In the genomic region with DNA sequence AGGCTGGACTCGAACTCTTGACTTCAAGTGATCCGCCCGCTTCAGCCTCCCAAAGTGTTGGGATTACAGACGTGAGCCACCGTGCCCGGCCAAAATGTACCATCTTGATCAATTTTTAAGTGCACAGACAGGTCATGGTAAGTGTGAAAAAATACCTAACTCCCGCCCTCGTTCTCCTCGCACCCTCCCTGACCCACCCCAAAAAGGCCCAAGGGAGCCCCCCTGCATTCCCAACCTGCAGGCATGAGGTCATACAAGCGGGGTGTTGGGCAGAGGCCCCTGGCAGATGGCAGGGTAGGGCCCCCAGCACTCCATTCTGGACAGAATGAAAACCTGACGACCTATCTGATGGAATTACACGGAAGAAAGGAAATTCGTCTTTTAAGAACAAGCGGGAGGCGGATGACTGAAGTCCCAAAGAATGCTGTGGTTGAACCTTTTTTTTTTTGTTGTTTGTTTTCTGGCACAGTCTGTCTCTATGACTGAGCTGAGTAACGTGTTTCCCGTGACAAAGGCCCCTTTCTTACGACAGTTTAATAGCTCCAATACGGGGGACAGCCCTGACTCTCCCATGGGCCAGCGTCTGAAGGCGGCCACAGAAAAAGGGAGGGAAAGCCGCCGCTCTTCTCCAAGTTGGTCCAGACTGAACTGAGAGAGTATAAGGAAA, we compare ENCODE assay signal across 11 cellular contexts.
DNase-seq lines count a peak whose midpoint lies in the region; ATAC-seq, FAIRE-seq and TF ChIP-seq lines count a peak whose summit lies in the region.
"Had no signal": no experiment of that assay in that cellular context is flagged by ENCODE, and none has a peak within 500 bp of the region (broad histone marks: within the 10 kb centered on the region; RNA-seq: fewer than 3 reads in every experiment).

No MANE protein-coding gene starts in this region.

- H3K4me2 ChIP-seq in A549 = peak overlapping the region; percentile 64
- peak overlapping the region; percentile 25 for H3K4me2 ChIP-seq in mammary epithelial cell (ENCODE audit: insufficient read depth, low read depth, low read length)

- no peak for TF ChIP-seq POLR2A in A549 (IDR thresholded peaks at IDR 0.05; ENCODE audit: low read length)

- H3K36me3 ChIP-seq in mammary epithelial cell (ENCODE audit: insufficient read depth, low read length) (no peaks in the 10 kb centered on the region), HAP-1 (replicated peaks) (no peaks in the 10 kb centered on the region)

- dilution Hi-C loops in mammary epithelial cell (cut with HindIII; ENCODE audit: low sequenced_read_pairs) = no loop called here

- TF ChIP-seq CTCF in A549 (IDR thresholded peaks at IDR 0.05) = no peak
- TF ChIP-seq CTCF in mammary epithelial cell (conservative IDR thresholded peaks at IDR 0.05 in 1 of 2, IDR thresholded peaks at IDR 0.05 in 1 of 2; ENCODE audit: extremely low read depth in 1 of 2, insufficient read depth in 1 of 2, low read depth in 1 of 2, low read length in 2 of 2) = no peak

- CTCF ChIA-PET in A549 (lab: Yijun Ruan, JAX) (interaction anchor here (0.8 to 22.2 kb wide), 9 partner anchors 10 to 516 kb away, joined by 3 to 578 read pairs (median 5); partner anchors contain the start of gene COG1), mammary epithelial cell (lab: Charles Lee; ENCODE audit: low non-redundant PET) (interaction anchor here (0.6 kb wide), 1 partner anchor 55 kb away, joined by 4 read pairs; no protein-coding TSS in a partner anchor)

- POLR2A ChIA-PET in A549 (lab: Yijun Ruan, JAX) = interaction anchor here (0.7 to 4.0 kb wide), 7 partner anchors 9 to 159 kb away, joined by 3 to 28 read pairs (median 5); no protein-coding TSS in a partner anchor

- H3K9me3 ChIP-seq in A549 (peaks cover 12% of the 10 kb centered on the region), mammary epithelial cell (replicated peaks; ENCODE audit: insufficient read depth, low read length) (peaks cover 11% of the 10 kb centered on the region), HAP-1 (no peaks in the 10 kb centered on the region)

- H3K27me3 ChIP-seq in mammary epithelial cell (ENCODE audit: insufficient read depth, low read length) (no peaks in the 10 kb centered on the region), HAP-1 (ENCODE audit: low read depth) (no peaks in the 10 kb centered on the region)

- FAIRE-seq in A549 (lab: Jason Lieb, UNC) = peak; percentile 98

- peak; percentile 52 to 70; a peak in 4 of 5 replicates for TF ChIP-seq RAD21 in A549 (conservative IDR thresholded peaks at IDR 0.05 in 1 of 2, IDR thresholded peaks at IDR 0.05 in 1 of 2)

- H3K4me1 ChIP-seq in A549 (peaks cover 41% of the 10 kb centered on the region), mammary epithelial cell (ENCODE audit: insufficient read depth, low read length) (peaks cover 25% of the 10 kb centered on the region), HAP-1 (no peaks in the 10 kb centered on the region)

- peak; percentile 97 to 98 for TF ChIP-seq EP300 in A549 (IDR thresholded peaks at IDR 0.05)

- BruUV-seq in mammary epithelial cell (replicated peaks; lab: Mats Ljungman, UMichigan) = no TSS peak

- no peak overlapping the region for H3K4me3 ChIP-seq in A549
- H3K4me3 ChIP-seq in mammary epithelial cell (replicated peaks in 1 of 3; ENCODE audit: insufficient read depth in 1 of 3, low read depth in 2 of 3, low read length in 3 of 3) = no peak overlapping the region
- H3K4me3 ChIP-seq in HAP-1 = no peak overlapping the region

- in situ Hi-C loops in mammary epithelial cell (cut with MboI; ENCODE audit: low sequenced_read_pairs in 2 of 2) (loop anchor here in 1 of 2 donors (10.0 kb wide), 1 partner anchor 131 kb away; no protein-coding TSS in a partner anchor), HAP-1 (cut with MboI; ENCODE audit: low sequenced_read_pairs) (no loop called here)

- intact Hi-C loops in mammary epithelial cell (cut with micrococcal nuclease) = loop anchor here (1.0 to 5.0 kb wide), 3 partner anchors 55 to 127 kb away; no protein-coding TSS in a partner anchor

- H3K9ac ChIP-seq in mammary epithelial cell (ENCODE audit: insufficient read depth, low read length) = peak overlapping the region; percentile 45

- H4K20me1 ChIP-seq in mammary epithelial cell (ENCODE audit: insufficient read depth, low read length) = no peaks in the 10 kb centered on the region

- peak; percentile 86 to 89 for ATAC-seq in A549
- ATAC-seq: activated CD4-positive, CD25-positive, alpha-beta regulatory T cell treated with anti-CD3 and anti-CD28 coated beads, Interleukin-2, amount 50 U/mL, for 24 hours had no signal

- H3K27ac ChIP-seq in A549 (peak overlapping the region; percentile 84 to 85), mammary epithelial cell (ENCODE audit: insufficient read depth, low read depth, low read length) (peak overlapping the region; percentile 87)
- H3K27ac ChIP-seq: C4-2B had no signal

- 26% methylated on average over 23 of the region's 23 CpGs for WGBS in A549 (ENCODE audit: missing lambda C conversion rate)
- WGBS in mammary epithelial cell (ENCODE audit: low coverage, missing lambda C conversion rate) = 15% methylated on average over 19 of the region's 23 CpGs

- DNase-seq in A549 (ENCODE audit: low read depth in 1 of 2, low spot score in 1 of 2) = peak; percentile 93 to 97
- peak; percentile 90 for DNase-seq in HT-29 (ENCODE audit: low spot score)
- DNase-seq in mammary epithelial cell = peak; percentile 96
- DNase-seq in lung microvascular endothelial cell (ENCODE audit: low read depth in 2 of 2) = peak; percentile 27 to 93
- no peak for DNase-seq in T-helper 2 cell
- no peak for DNase-seq in NCI-H146 (lab: John Stamatoyannopoulos, UW)
- no peak for DNase-seq in NCI-H1105 (lab: John Stamatoyannopoulos, UW)
- no peak for DNase-seq in HAP-1 (ENCODE audit: low spot score in 2 of 2)
- DNase-seq: cerebellar nuclear complex had no signal

- no peaks in the 10 kb centered on the region for H3K79me2 ChIP-seq in mammary epithelial cell (ENCODE audit: insufficient read depth, low read length)

- peak overlapping the region; percentile 36 for H2AFZ ChIP-seq in mammary epithelial cell (ENCODE audit: low read depth, low read length)

TF ChIP-seq in A549, 52 proteins besides CTCF, POLR2A, EP300 and RAD21 (continues in another document):
- TF ChIP-seq TP53 (CRISPR knock-in tag; IDR thresholded peaks at IDR 0.05) (no peak), FOXS1 (CRISPR knock-in tag; IDR thresholded peaks at IDR 0.05) (no peak), CEBPB (IDR thresholded peaks at IDR 0.05) (peak; percentile 38 to 86), KDM1A (IDR thresholded peaks at IDR 0.05; ENCODE audit: low read depth) (no peak), BCL3 (IDR thresholded peaks at IDR 0.05) (peak; percentile 91), JUN (IDR thresholded peaks at IDR 0.05) (peak; percentile 94 to 98), HOXA7 (CRISPR knock-in tag; IDR thresholded peaks at IDR 0.05) (peak; percentile 60; the same call in 1 of the 2 replicates), MAFK (IDR thresholded peaks at IDR 0.05; ENCODE audit: partially characterized antibody) (peak; percentile 34), MAX (IDR thresholded peaks at IDR 0.05) (peak; percentile 90), CBX2 (IDR thresholded peaks at IDR 0.05; ENCODE audit: borderline replicate concordance, low read depth) (no peak), EHMT2 (IDR thresholded peaks at IDR 0.05; ENCODE audit: low read depth) (no peak), MYC (IDR thresholded peaks at IDR 0.05; ENCODE audit: borderline replicate concordance, low read length) (no peak)
- TF ChIP-seq, protein P1, sequence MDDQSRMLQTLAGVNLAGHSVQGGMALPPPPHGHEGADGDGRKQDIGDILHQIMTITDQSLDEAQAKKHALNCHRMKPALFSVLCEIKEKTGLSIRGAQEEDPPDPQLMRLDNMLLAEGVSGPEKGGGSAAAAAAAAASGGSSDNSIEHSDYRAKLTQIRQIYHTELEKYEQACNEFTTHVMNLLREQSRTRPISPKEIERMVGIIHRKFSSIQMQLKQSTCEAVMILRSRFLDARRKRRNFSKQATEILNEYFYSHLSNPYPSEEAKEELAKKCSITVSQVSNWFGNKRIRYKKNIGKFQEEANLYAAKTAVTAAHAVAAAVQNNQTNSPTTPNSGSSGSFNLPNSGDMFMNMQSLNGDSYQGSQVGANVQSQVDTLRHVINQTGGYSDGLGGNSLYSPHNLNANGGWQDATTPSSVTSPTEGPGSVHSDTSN (IDR thresholded peaks at IDR 0.05) = peak; percentile 75

Comparison
In these comparisons a context has a peak if more than half of its experiments do, and no peak if none do; other contexts are left out.
1. DNase-seq: peak in A549 (2 of 2), HT-29 (single experiment), mammary epithelial cell (single experiment) and lung microvascular endothelial cell (2 of 2); none in T-helper 2 cell (0 of 5), NCI-H146 (single experiment), NCI-H1105 (single experiment) and HAP-1 (0 of 2).